15 cellular contexts compared by ENCODE assay signal in the genomic region with DNA sequence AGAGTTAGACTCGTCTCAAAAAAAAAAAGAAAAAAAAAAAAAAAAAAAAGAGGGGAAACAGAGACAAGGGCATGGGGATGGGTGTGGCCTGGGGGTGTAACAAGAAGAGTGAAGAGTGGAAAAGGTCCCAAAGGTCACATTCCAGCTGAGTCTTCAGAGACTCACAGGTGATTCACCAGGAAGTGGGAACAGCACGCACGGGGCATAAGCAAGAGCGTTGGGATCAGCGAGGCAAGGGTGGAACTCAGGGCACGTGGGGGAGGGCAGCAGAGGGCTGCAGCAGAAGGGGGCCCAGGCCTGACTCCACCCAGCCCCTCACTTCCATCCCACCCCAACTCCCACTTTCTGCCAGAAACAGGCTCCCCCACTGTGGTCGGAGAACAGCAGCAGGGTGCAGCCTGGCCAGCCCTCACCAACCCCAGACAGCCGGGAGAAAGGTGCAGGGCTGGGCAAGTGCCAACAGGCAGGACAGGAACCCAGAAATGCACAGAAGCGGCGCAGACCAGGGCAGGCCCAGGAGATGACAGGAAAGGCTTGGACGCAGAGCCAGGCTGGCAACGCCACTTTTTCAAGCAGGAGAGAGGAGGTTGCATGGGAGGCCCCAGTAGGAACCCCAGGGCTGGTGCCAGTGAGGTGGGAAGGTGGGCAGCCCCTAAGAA. TPM values are rescaled to one million over a fixed set of nuclear protein-coding genes. Genes with fewer than 3 reads are reported as not detected.
DNase-seq lines count a peak whose midpoint lies in the region; ATAC-seq and FAIRE-seq lines count a peak whose summit lies in the region.
"Had no signal": no experiment of that assay in that cellular context is flagged by ENCODE, and none has a peak within 500 bp of the region (broad histone marks: within the 10 kb centered on the region; RNA-seq: fewer than 3 reads in every experiment).

No MANE protein-coding gene starts in this region.

- peaks cover 20% of the 10 kb centered on the region for H3K4me1 Mint-ChIP-seq in T-helper 17 cell

- H3K9me3 ChIP-seq in T-helper 17 cell (ENCODE audit: control insufficient read depth, low read length, poor library complexity, severe bottlenecking), result no peaks in the 10 kb centered on the region
- H3K9me3 ChIP-seq: left lung had no signal

- peaks cover 3% of the 10 kb centered on the region for H3K36me3 Mint-ChIP-seq in T-helper 17 cell (ENCODE audit: low read depth)

- FAIRE-seq in urothelium cell line (lab: Jason Lieb, UNC), result no peak
- FAIRE-seq: A204.1 had no signal

- peak overlapping the region; percentile 43 for H3K4me3 Mint-ChIP-seq in T-helper 17 cell
- H3K4me3 Mint-ChIP-seq: activated B cell treated with CpG ODN at 0.5 μM for 24 hours; stimulated activated naive B cell treated with anti-CD40 and anti-IgM and Interleukin-4, amounts not matched to agents 10 μg/mL and 1 μg/mL and 100 μg/mL, for 72 hours had no signal

- peak overlapping the region; percentile 66 for H3K27ac Mint-ChIP-seq in T-helper 17 cell
- H3K27ac Mint-ChIP-seq: activated B cell treated with CpG ODN at 0.5 μM for 24 hours; stimulated activated naive B cell treated with anti-CD40 and anti-IgM and Interleukin-4, amounts not matched to agents 10 μg/mL and 1 μg/mL and 100 μg/mL, for 72 hours had no signal

- no peaks in the 10 kb centered on the region for H3K27me3 Mint-ChIP-seq in T-helper 17 cell
- H3K27me3 Mint-ChIP-seq: activated B cell treated with CpG ODN at 0.5 μM for 24 hours; stimulated activated naive B cell treated with anti-CD40 and anti-IgM and Interleukin-4, amounts not matched to agents 10 μg/mL and 1 μg/mL and 100 μg/mL, for 72 hours had no signal

- no peak for ATAC-seq in T-helper 17 cell
- ATAC-seq in GM19023 (IDR thresholded peaks at IDR 0.05; ENCODE audit: unreplicated experiment), result no peak
- ATAC-seq in GM19328 (IDR thresholded peaks at IDR 0.05; ENCODE audit: unreplicated experiment), result no peak
- ATAC-seq: left lung; stimulated activated naive B cell treated with anti-CD40 and anti-IgM and Interleukin-4, amounts not matched to agents 10 μg/mL and 1 μg/mL and 100 μg/mL, for 72 hours had no signal

- peak; percentile 42 for DNase-seq in activated effector memory CD4-positive, alpha-beta T cell treated with anti-CD3 and anti-CD28 coated beads, Interleukin-2, amount 50 U/mL, for 16 hours
- no peak for DNase-seq in activated effector memory CD4-positive, alpha-beta T cell treated with Interleukin-2 at 50 U/mL for 16 hours
- no peak for DNase-seq in T-helper 17 cell
- DNase-seq in iris pigment epithelial cell (ENCODE audit: low read depth), result peak; percentile 68
- DNase-seq in urothelium cell line (ENCODE audit: low spot score), result peak; percentile 88
- no peak for DNase-seq in SKM-1 treated with dmso at 0.1 percent for 144 hours (lab: John Stamatoyannopoulos, UW; ENCODE audit: unreplicated experiment)
- DNase-seq: activated B cell treated with CpG ODN at 0.5 μM for 24 hours; central memory CD4-positive, alpha-beta T cell; KG1; SHP77; stimulated activated naive B cell treated with anti-CD40 and anti-IgM and Interleukin-4, amounts not matched to agents 10 μg/mL and 1 μg/mL and 100 μg/mL, for 72 hours had no signal

RNA-seq across cellular contexts. Expression of a gene that starts 3.3 kb away (rescaled TPM):
- 1 to 10 TPM; 5.7 to 8.9 TPM for total RNA-seq in T-helper 17 cell

Comparison
In these comparisons a context has a peak if more than half of its experiments do, and no peak if none do; other contexts are left out.
1. DNase-seq: peak in activated effector memory CD4-positive, alpha-beta T cell treated with anti-CD3 and anti-CD28 coated beads, Interleukin-2, amount 50 U/mL, for 16 hours (single experiment), iris pigment epithelial cell (single experiment) and urothelium cell line (single experiment); none in activated effector memory CD4-positive, alpha-beta T cell treated with Interleukin-2 at 50 U/mL for 16 hours (single experiment), T-helper 17 cell (0 of 3) and SKM-1 treated with dmso at 0.1 percent for 144 hours (single experiment).